20 cellular contexts compared by ENCODE assay signal in genomic region chr16:29854520-29855100, GRCh38. TPM values are rescaled to one million over a fixed set of nuclear protein-coding genes. Genes with fewer than 3 reads are reported as not detected.
DNase-seq lines count a peak whose midpoint lies in the region; ATAC-seq and TF ChIP-seq lines count a peak whose summit lies in the region.
"Had no signal": no experiment of that assay in that cellular context is flagged by ENCODE, and none has a peak within 500 bp of the region (broad histone marks: within the 10 kb centered on the region; RNA-seq: fewer than 3 reads in every experiment).

No MANE protein-coding gene starts in this region.

- TF ChIP-seq CTCF in GM23338 (conservative IDR thresholded peaks at IDR 0.05; ENCODE audit: low read depth in 2 of 2) (no peak), type B pancreatic cell (conservative IDR thresholded peaks at IDR 0.05) (no peak)

- no peak overlapping the region for H3K27ac Mint-ChIP-seq in GM23338
- peak overlapping the region; percentile 36 for H3K27ac Mint-ChIP-seq in dendritic cell treated with granulocyte-macrophage colony-stimulating factor and Interleukin-4, amounts not matched to agents 40 ng/mL and 50 ng/mL, for 4 days
- no peak overlapping the region for H3K27ac Mint-ChIP-seq in type B pancreatic cell
- H3K27ac Mint-ChIP-seq: stimulated activated memory B cell treated with anti-CD40 and anti-IgM and Interleukin-4, amounts not matched to agents 10 μg/mL and 1 μg/mL and 100 μg/mL, for 72 hours had no signal

- 0 out of 2 replicates have a peak, but pooled peaks cover 3% of the 10 kb centered on the region for H3F3A ChIP-seq in GM23338 (replicated peaks; ENCODE audit: low read depth)

- H3K9me3 Mint-ChIP-seq in GM23338 (no peaks in the 10 kb centered on the region; the same call in 2 of the 3 replicates), type B pancreatic cell (no peaks in the 10 kb centered on the region)
- no peaks in the 10 kb centered on the region for H3K9me3 Mint-ChIP-seq in dendritic cell treated with granulocyte-macrophage colony-stimulating factor and Interleukin-4, amounts not matched to agents 40 ng/mL and 50 ng/mL, for 4 days
- H3K9me3 Mint-ChIP-seq: stimulated activated memory B cell treated with anti-CD40 and anti-IgM and Interleukin-4, amounts not matched to agents 10 μg/mL and 1 μg/mL and 100 μg/mL, for 72 hours had no signal

- H3K4me3 ChIP-seq in GM23338 = no peak overlapping the region
- H3K4me3 ChIP-seq: breast epithelium, left lung, sigmoid colon, testis had no signal

- DNase-seq in DMS53 (lab: John Stamatoyannopoulos, UW) (peak; percentile 14), DMS53 treated with DMSO at 0.1 percent for 48 hours (lab: John Stamatoyannopoulos, UW; ENCODE audit: unreplicated experiment) (no peak), GM23338 (ENCODE audit: low spot score) (no peak), NCI-H2081 treated with DMSO at 0.1 percent for 48 hours (lab: John Stamatoyannopoulos, UW) (no peak), type B pancreatic cell (ENCODE audit: extremely low spot score, unreplicated experiment) (no peak)
- DNase-seq: activated naive CD4-positive, alpha-beta T cell treated with anti-CD3 and anti-CD28 coated beads, Interleukin-2, amount 50 U/mL, for 16 hours; activated T-cell treated with anti-CD3 and anti-CD28 coated beads, Interleukin-2, amount 50 U/mL, for 48 hours; Calu3; effector CD4-positive, alpha-beta T cell; left lung; NCI-H187; sigmoid colon; stimulated activated CD4-positive, alpha-beta T cell treated with anti-CD3 and anti-CD28 coated beads, Interleukin-4, amount 100 ng/mL, for 24 hours; testis had no signal

- no peaks in the 10 kb centered on the region for H3K4me1 ChIP-seq in GM23338 (ENCODE audit: insufficient read depth)
- H3K4me1 ChIP-seq: breast epithelium, left lung had no signal

- intact Hi-C loops in dendritic cell treated with granulocyte-macrophage colony-stimulating factor and Interleukin-4, amounts not matched to agents 40 ng/mL and 50 ng/mL, for 4 days (cut with micrococcal nuclease) = no loop called here

- H3K27me3 Mint-ChIP-seq in GM23338 (ENCODE audit: insufficient read depth, low read depth, poor library complexity) (peaks cover 13% of the 10 kb centered on the region), type B pancreatic cell (no peaks in the 10 kb centered on the region)
- H3K27me3 Mint-ChIP-seq in dendritic cell treated with granulocyte-macrophage colony-stimulating factor and Interleukin-4, amounts not matched to agents 40 ng/mL and 50 ng/mL, for 4 days = no peaks in the 10 kb centered on the region
- H3K27me3 Mint-ChIP-seq: stimulated activated memory B cell treated with anti-CD40 and anti-IgM and Interleukin-4, amounts not matched to agents 10 μg/mL and 1 μg/mL and 100 μg/mL, for 72 hours had no signal

- H2AFZ ChIP-seq in GM23338 = no peak overlapping the region

- no peak overlapping the region for H3K27ac ChIP-seq in GM23338 (ENCODE audit: low read depth)
- H3K27ac ChIP-seq: 22Rv1, breast epithelium, left lung, sigmoid colon, testis had no signal

- peak; percentile 18; the same call in 1 of the 3 replicates for ATAC-seq in GM23338
- ATAC-seq: left lung; Right ventricle myocardium inferior; stimulated activated memory B cell treated with anti-CD40 and anti-IgM and Interleukin-4, amounts not matched to agents 10 μg/mL and 1 μg/mL and 100 μg/mL, for 72 hours had no signal

- H3K4me3 Mint-ChIP-seq in GM23338 (no peak overlapping the region; the same call in 2 of the 3 replicates), type B pancreatic cell (no peak overlapping the region)
- no peak overlapping the region for H3K4me3 Mint-ChIP-seq in dendritic cell treated with granulocyte-macrophage colony-stimulating factor and Interleukin-4, amounts not matched to agents 40 ng/mL and 50 ng/mL, for 4 days
- H3K4me3 Mint-ChIP-seq: stimulated activated memory B cell treated with anti-CD40 and anti-IgM and Interleukin-4, amounts not matched to agents 10 μg/mL and 1 μg/mL and 100 μg/mL, for 72 hours had no signal

- H4K20me1 ChIP-seq in GM23338 (replicated peaks; ENCODE audit: insufficient read depth) = no peaks in the 10 kb centered on the region

- H3K9me2 ChIP-seq in GM23338 (ENCODE audit: insufficient read depth) = no peaks in the 10 kb centered on the region

- no peaks in the 10 kb centered on the region for H3K79me2 ChIP-seq in GM23338 (replicated peaks; ENCODE audit: insufficient read depth)

- H3K4me1 Mint-ChIP-seq in GM23338 (peaks cover 12% of the 10 kb centered on the region), type B pancreatic cell (ENCODE audit: unreplicated experiment) (peaks cover 6% of the 10 kb centered on the region)
- H3K4me1 Mint-ChIP-seq in dendritic cell treated with granulocyte-macrophage colony-stimulating factor and Interleukin-4, amounts not matched to agents 40 ng/mL and 50 ng/mL, for 4 days (ENCODE audit: low read depth) = peaks cover 14% of the 10 kb centered on the region
- H3K4me1 Mint-ChIP-seq: stimulated activated memory B cell treated with anti-CD40 and anti-IgM and Interleukin-4, amounts not matched to agents 10 μg/mL and 1 μg/mL and 100 μg/mL, for 72 hours had no signal

- H3K36me3 Mint-ChIP-seq in GM23338 (ENCODE audit: low read depth) (peaks cover 15% of the 10 kb centered on the region), type B pancreatic cell (peaks cover 4% of the 10 kb centered on the region)
- peaks cover 35% of the 10 kb centered on the region for H3K36me3 Mint-ChIP-seq in dendritic cell treated with granulocyte-macrophage colony-stimulating factor and Interleukin-4, amounts not matched to agents 40 ng/mL and 50 ng/mL, for 4 days (ENCODE audit: low read depth)

- no peaks in the 10 kb centered on the region for H3K27me3 ChIP-seq in GM23338 (ENCODE audit: insufficient read depth)
- H3K27me3 ChIP-seq: breast epithelium, left lung, sigmoid colon, testis had no signal

- H3K4me2 ChIP-seq in GM23338 = no peak overlapping the region

- H3K36me3 ChIP-seq in GM23338 (ENCODE audit: insufficient read depth) = no peaks in the 10 kb centered on the region
- H3K36me3 ChIP-seq: breast epithelium had no signal

TF ChIP-seq in GM23338, 12 proteins besides CTCF, POLR2A, EP300 and RAD21:
- no peak for TF ChIP-seq EZH2 (IDR thresholded peaks at IDR 0.05; ENCODE audit: low read depth, unreplicated experiment)
- TF ChIP-seq POLR2AphosphoS5 (IDR thresholded peaks at IDR 0.05; ENCODE audit: low read depth) = no peak
- TF ChIP-seq STAT1 (IDR thresholded peaks at IDR 0.05; ENCODE audit: unreplicated experiment) = no peak
- TF ChIP-seq EZH2phosphoT487 (IDR thresholded peaks at IDR 0.05; ENCODE audit: unreplicated experiment) = no peak
- no peak for TF ChIP-seq JUNB (IDR thresholded peaks at IDR 0.05; ENCODE audit: unreplicated experiment)
- TF ChIP-seq ZNF331 (CRISPR knock-in tag; IDR thresholded peaks at IDR 0.05; ENCODE audit: low read depth) = no peak
- TF ChIP-seq CREB1 (CRISPR knock-in tag; IDR thresholded peaks at IDR 0.05; ENCODE audit: low read depth) = no peak
- no peak for TF ChIP-seq ZNF114 (CRISPR knock-in tag; IDR thresholded peaks at IDR 0.05)
- TF ChIP-seq NANOG (IDR thresholded peaks at IDR 0.05; ENCODE audit: borderline replicate concordance) = no peak

RNA-seq across cellular contexts. Expression of gene CDIPT, which starts 8.4 kb away (rescaled TPM):
- 60.0 and 78.1 TPM in 2 replicates for total RNA-seq in GM23338 (2014; rRNA removed; shearing (Covaris generic))
- polyA plus RNA-seq in GM23338 (2016; fragmentation: Nextera tagmentation; extraction: Ambion mirVana) = 35.7 and 36.2 TPM in 2 replicates
- 58.0 and 73.3 TPM in 2 replicates for total RNA-seq in type B pancreatic cell (ENCODE audit: low replicate concordance)

RNA-seq across cellular contexts. Expression of gene MVP, which starts 34.3 kb away (rescaled TPM):
- total RNA-seq in GM23338 (2014; rRNA removed; shearing (Covaris generic)) = 2.6 and 3.7 TPM in 2 replicates
- polyA plus RNA-seq in GM23338 (2016; fragmentation: Nextera tagmentation; extraction: Ambion mirVana) = 1.4 and 2.0 TPM in 2 replicates
- 27.4 and 46.3 TPM in 2 replicates for total RNA-seq in type B pancreatic cell (ENCODE audit: low replicate concordance)

RNA-seq across cellular contexts. Expression of gene PAGR1, which starts 38.7 kb away (rescaled TPM):
- total RNA-seq in GM23338 (2014; rRNA removed; shearing (Covaris generic)) = 59.7 and 67.6 TPM in 2 replicates
- polyA plus RNA-seq in GM23338 (2016; fragmentation: Nextera tagmentation; extraction: Ambion mirVana) = 76.7 and 78.7 TPM in 2 replicates
- 25.5 and 33.5 TPM in 2 replicates for total RNA-seq in type B pancreatic cell (ENCODE audit: low replicate concordance)

RNA-seq across cellular contexts. Expression of gene PRRT2, which starts 42.6 kb away (rescaled TPM):
- total RNA-seq in GM23338 (2014; rRNA removed; shearing (Covaris generic)) = 8.9 and 13.3 TPM in 2 replicates
- polyA plus RNA-seq in GM23338 (2016; fragmentation: Nextera tagmentation; extraction: Ambion mirVana) = 13.6 and 16.6 TPM in 2 replicates
- total RNA-seq in type B pancreatic cell (ENCODE audit: low replicate concordance) = 1.4 and 15.1 TPM in 2 replicates

RNA-seq across cellular contexts. Expression of gene SEZ6L2, which starts 44.7 kb away (rescaled TPM):
- total RNA-seq in GM23338 (2014; rRNA removed; shearing (Covaris generic)) = 55.8 and 71.9 TPM in 2 replicates
- polyA plus RNA-seq in GM23338 (2016; fragmentation: Nextera tagmentation; extraction: Ambion mirVana) = 17.8 and 18.0 TPM in 2 replicates
- 19.3 and 19.4 TPM in 2 replicates for total RNA-seq in type B pancreatic cell (ENCODE audit: low replicate concordance)
- total RNA-seq: T-helper 2 cell treated with Interferon-gamma antibody and Interleukin-4, amounts not matched to agents 100 ng/mL and 5 ng/mL, for 36 hours had no signal
